In the genomic region with DNA sequence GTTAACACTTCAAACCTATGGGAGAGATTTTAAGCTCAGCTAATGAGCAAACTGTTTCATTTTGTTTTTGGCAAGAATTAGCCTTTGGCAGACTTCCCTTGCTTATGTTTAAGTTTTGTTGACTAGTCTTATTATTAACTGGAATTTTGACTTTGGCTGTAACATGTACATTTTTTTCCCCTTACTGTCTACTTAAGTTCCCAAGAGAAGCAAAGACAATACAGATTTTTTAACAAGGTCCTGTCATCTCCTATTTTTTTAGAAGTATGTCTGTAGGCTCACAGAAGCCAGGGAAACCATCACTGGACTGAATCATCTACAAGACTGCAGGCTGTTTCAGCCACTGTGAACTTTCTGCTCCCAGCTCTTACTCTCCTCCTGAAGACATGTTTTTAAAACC, we compare ENCODE assay signal across 15 cellular contexts.
DNase-seq lines count a peak whose midpoint lies in the region; ATAC-seq and TF ChIP-seq lines count a peak whose summit lies in the region.
"Had no signal": no experiment of that assay in that cellular context is flagged by ENCODE, and none has a peak within 500 bp of the region (broad histone marks: within the 10 kb centered on the region; RNA-seq: fewer than 3 reads in every experiment).

No MANE protein-coding gene starts in this region.

- H3K4me1 ChIP-seq in aorta (ENCODE audit: control insufficient read depth in 1 of 2, insufficient read depth in 2 of 2, low read length in 2 of 2) = peaks cover 0 to 6% of the 10 kb centered on the region in 2 donors

- no peaks in the 10 kb centered on the region for H3K36me3 ChIP-seq in brain microvascular endothelial cell (replicated peaks)
- H3K36me3 ChIP-seq in aorta (ENCODE audit: control insufficient read depth in 1 of 2, insufficient read depth in 2 of 2, low read length in 1 of 2) = no peaks in the 10 kb centered on the region
- H3K36me3 ChIP-seq: tibial nerve, WERI-Rb-1 had no signal

- H3K4me3 ChIP-seq in brain microvascular endothelial cell (ENCODE audit: low read depth, low read length) = no peak overlapping the region
- H3K4me3 ChIP-seq in aorta (ENCODE audit: low read length in 2 of 2) = no peak overlapping the region
- H3K4me3 ChIP-seq: dorsolateral prefrontal cortex, tibial nerve had no signal

- TF ChIP-seq CTCF in brain microvascular endothelial cell (IDR thresholded peaks at IDR 0.05; ENCODE audit: low read depth, low read length, missing control alignments) = no peak

- H3K27me3 ChIP-seq in brain microvascular endothelial cell (replicated peaks) (no peaks in the 10 kb centered on the region), aorta (ENCODE audit: control insufficient read depth in 1 of 2, insufficient read depth in 2 of 2, low read length in 1 of 2) (no peaks in the 10 kb centered on the region)
- H3K27me3 ChIP-seq: dorsolateral prefrontal cortex, tibial nerve had no signal

- no peaks in the 10 kb centered on the region for H3K9me3 ChIP-seq in aorta (ENCODE audit: control insufficient read depth, low read length)
- H3K9me3 ChIP-seq: tibial nerve had no signal

- peak; percentile 64 for DNase-seq in HS-5 (ENCODE audit: low read depth)
- DNase-seq in brain microvascular endothelial cell = peak; percentile 85
- DNase-seq in kidney glomerular epithelial cell (lab: John Stamatoyannopoulos, UW) = peak; percentile 11
- DNase-seq in aorta = no peak
- DNase-seq in stimulated activated CD4-positive, alpha-beta T cell treated with anti-CD3 and anti-CD28 coated beads, Interleukin-2, amount 100 ng/mL, for 48 hours = no peak
- DNase-seq in NOMO-1 (lab: John Stamatoyannopoulos, UW; ENCODE audit: unreplicated experiment in 2 of 2) = no peak
- DNase-seq: activated naive CD4-positive, alpha-beta T cell treated with anti-CD3 and anti-CD28 coated beads, Interleukin-2, amount 50 U/mL, for 16 hours; DMS153; dorsolateral prefrontal cortex; head of caudate nucleus; left colon; naive thymus-derived CD4-positive, alpha-beta T cell; WERI-Rb-1 had no signal

- H3K27ac ChIP-seq in brain microvascular endothelial cell (peak overlapping the region; percentile 90), aorta (ENCODE audit: low read depth in 1 of 2, low read length in 2 of 2) (no peak overlapping the region)
- H3K27ac ChIP-seq: WERI-Rb-1 had no signal

- in situ Hi-C loops in brain microvascular endothelial cell (cut with HindIII; ENCODE audit: low pct_ligation_motif_present, low sequenced_read_pairs) = no loop called here

- peak; percentile 67 for ATAC-seq in aorta (ENCODE audit: low FRiP score)
- ATAC-seq in HG03108 (IDR thresholded peaks at IDR 0.05; ENCODE audit: unreplicated experiment) = no peak
- ATAC-seq: left colon; naive thymus-derived CD4-positive, alpha-beta T cell had no signal

- intact Hi-C loops in aorta (cut with DNase I) = loop anchor here (10.0 kb wide), 1 partner anchor 127 kb away; no protein-coding TSS in a partner anchor

Comparison
In these comparisons a context has a peak if more than half of its experiments do, and no peak if none do; other contexts are left out.
1. DNase-seq: peak in HS-5 (single experiment), brain microvascular endothelial cell (single experiment) and kidney glomerular epithelial cell (single experiment); none in aorta (0 of 2), stimulated activated CD4-positive, alpha-beta T cell treated with anti-CD3 and anti-CD28 coated beads, Interleukin-2, amount 100 ng/mL, for 48 hours (0 of 2) and NOMO-1 (0 of 2).